ENCODE assay signal across 13 cellular contexts in genomic region chr1:112423207-112423606, GRCh38. TPM values are rescaled to one million over a fixed set of nuclear protein-coding genes. Genes with fewer than 3 reads are reported as not detected.
DNase-seq lines count a peak whose midpoint lies in the region; FAIRE-seq and TF ChIP-seq lines count a peak whose summit lies in the region.
"Had no signal": no experiment of that assay in that cellular context is flagged by ENCODE, and none has a peak within 500 bp of the region (broad histone marks: within the 10 kb centered on the region; RNA-seq: fewer than 3 reads in every experiment).

No MANE protein-coding gene starts in this region.

- no peak for TF ChIP-seq EP300 in suprapubic skin (IDR thresholded peaks at IDR 0.05)

- H3K9me3 ChIP-seq in adipocyte (ENCODE audit: control insufficient read depth, low read length) (no peaks in the 10 kb centered on the region), suprapubic skin (no peaks in the 10 kb centered on the region)
- H3K9me3 ChIP-seq: A549, Caco-2 had no signal

- POLR2A ChIA-PET in HEK293T (lab: Yijun Ruan, JAX) = no interaction called here

- H3K36me3 ChIP-seq in adipocyte (ENCODE audit: control insufficient read depth, insufficient read depth, low read length, severe bottlenecking) = peaks cover 27% of the 10 kb centered on the region
- peaks cover 5% of the 10 kb centered on the region for H3K36me3 ChIP-seq in suprapubic skin

- H3K27me3 ChIP-seq in adipocyte (replicated peaks; ENCODE audit: control insufficient read depth, insufficient read depth, low read length) (no peaks in the 10 kb centered on the region), suprapubic skin (no peaks in the 10 kb centered on the region)

- DNase-seq in adipocyte (ENCODE audit: low read depth) = peak; percentile 40
- no peak for DNase-seq in frontal cortex (ENCODE audit: low spot score in 2 of 2)
- no peak for DNase-seq in HEK293T (ENCODE audit: extremely low spot score)
- DNase-seq in suprapubic skin (ENCODE audit: low spot score in 2 of 2) = no peak
- no peak for DNase-seq in DMS53 (lab: John Stamatoyannopoulos, UW)
- no peak for DNase-seq in AML-193 (lab: John Stamatoyannopoulos, UW)
- DNase-seq: Caco-2; CD8-positive, alpha-beta memory T cell; GM23248 had no signal

- H3K27ac ChIP-seq in suprapubic skin = no peak overlapping the region
- H3K27ac ChIP-seq: A549, GM23248 had no signal

- H3K4me1 ChIP-seq in adipocyte (ENCODE audit: control insufficient read depth, insufficient read depth, low read length) (peaks cover 2% of the 10 kb centered on the region), suprapubic skin (peaks cover 3% of the 10 kb centered on the region)
- H3K4me1 ChIP-seq: A549, Caco-2 had no signal

- TF ChIP-seq POLR2A in suprapubic skin (IDR thresholded peaks at IDR 0.05) = no peak

- FAIRE-seq in G401.6 (lab: Jason Lieb, UNC) (peak; percentile 73), frontal cortex (lab: Jason Lieb, UNC) (peak; percentile 64)
- FAIRE-seq: A549, GM12891, H54 had no signal

- TF ChIP-seq CTCF in suprapubic skin (IDR thresholded peaks at IDR 0.05) = no peak

- CTCF ChIA-PET in HEK293T (lab: Yijun Ruan, JAX) = interaction anchor here (0.7 kb wide), 1 partner anchor 92 kb away, joined by 5 read pairs; no protein-coding TSS in a partner anchor

- H3K4me3 ChIP-seq in adipocyte (ENCODE audit: low read length) (no peak overlapping the region), suprapubic skin (no peak overlapping the region)
- H3K4me3 ChIP-seq: A549, GM23248 had no signal

- no peak overlapping the region for H3K9ac ChIP-seq in adipocyte (ENCODE audit: low read length)
- H3K9ac ChIP-seq: GM23248 had no signal

- WGBS in suprapubic skin = 48% methylated on average over 1 of the region's 1 CpG

TF ChIP-seq in HEK293T, 16 proteins besides CTCF, POLR2A, EP300 and RAD21:
- no peak for TF ChIP-seq ARNT (IDR thresholded peaks at IDR 0.05)
- TF ChIP-seq HDGF (IDR thresholded peaks at IDR 0.05; ENCODE audit: borderline replicate concordance) = no peak
- TF ChIP-seq L3MBTL2 (conservative IDR thresholded peaks at IDR 0.05) = no peak
- no peak for TF ChIP-seq CTBP1 (IDR thresholded peaks at IDR 0.05; ENCODE audit: borderline replicate concordance)
- no peak for TF ChIP-seq ZNF384 (IDR thresholded peaks at IDR 0.05)
- no peak for TF ChIP-seq PKNOX1 (IDR thresholded peaks at IDR 0.05)
- TF ChIP-seq TARDBP (IDR thresholded peaks at IDR 0.05) = no peak
- TF ChIP-seq NFRKB (IDR thresholded peaks at IDR 0.05) = no peak
- no peak for TF ChIP-seq BHLHE40 (IDR thresholded peaks at IDR 0.05; ENCODE audit: borderline replicate concordance)
- TF ChIP-seq FOXA1 (IDR thresholded peaks at IDR 0.05) = no peak
- TF ChIP-seq FOXM1 (IDR thresholded peaks at IDR 0.05; ENCODE audit: borderline replicate concordance) = no peak
- TF ChIP-seq SUZ12 (IDR thresholded peaks at IDR 0.05) = no peak
- no peak for TF ChIP-seq FOXK2 (IDR thresholded peaks at IDR 0.05)

RNA-seq across cellular contexts. Expression of gene CTTNBP2NL, which starts 27.2 kb away (rescaled TPM):
- total RNA-seq in frontal cortex = 22.8 TPM
- total RNA-seq in suprapubic skin = 10 to 100 TPM; 25.9 to 59.4 (median 49.3) TPM
